In genomic region chr16:9258423-9259051, GRCh38 we compare ENCODE assay signal across 8 cellular contexts.
DNase-seq lines count a peak whose midpoint lies in the region; ATAC-seq and TF ChIP-seq lines count a peak whose summit lies in the region.

No MANE protein-coding gene starts in this region.

- CTCF ChIA-PET in activated CD4-positive, alpha-beta memory T cell treated with anti-CD3 and anti-CD28 coated beads, Interleukin-2, amount 10 ng/mL, durations not matched to agents 7 days and 5 days (lab: Charles Lee) = no interaction called here

- H3K4me1 Mint-ChIP-seq in activated CD4-positive, alpha-beta memory T cell treated with anti-CD3 and anti-CD28 coated beads, Interleukin-2, amount 10 ng/mL, durations not matched to agents 7 days and 5 days = no peaks in the 10 kb centered on the region

- POLR2A ChIA-PET in activated CD4-positive, alpha-beta memory T cell treated with anti-CD3 and anti-CD28 coated beads, Interleukin-2, amount 10 ng/mL, durations not matched to agents 7 days and 5 days (lab: Charles Lee) = no interaction called here

- H3K4me3 Mint-ChIP-seq in activated CD4-positive, alpha-beta memory T cell treated with anti-CD3 and anti-CD28 coated beads, Interleukin-2, amount 10 ng/mL, durations not matched to agents 7 days and 5 days = no peak overlapping the region

- H3K27ac Mint-ChIP-seq in activated CD4-positive, alpha-beta memory T cell treated with anti-CD3 and anti-CD28 coated beads, Interleukin-2, amount 10 ng/mL, durations not matched to agents 7 days and 5 days = no peak overlapping the region

- peak; percentile 35 for DNase-seq in stimulated activated CD4-positive, alpha-beta T cell treated with anti-CD3 and anti-CD28 coated beads, Interleukin-15, amount 100 ng/mL, for 24 hours
- DNase-seq in stimulated activated CD4-positive, alpha-beta T cell treated with anti-CD3 and anti-CD28 coated beads, Interleukin-4, amount 100 ng/mL, for 4 hours = no peak
- DNase-seq in KBM-7 (peak; percentile 65), head of caudate nucleus (peak in 41 of 42 donors; percentile 7 to 89 (median 63)), retinal pigment epithelial cell (ENCODE audit: low read depth) (peak; percentile 1)
- peak; percentile 22 for DNase-seq in activated CD4-positive, alpha-beta memory T cell treated with anti-CD3 and anti-CD28 coated beads, Interleukin-2, amount 10 ng/mL, durations not matched to agents 7 days and 5 days
- no peak for DNase-seq in effector CD4-positive, alpha-beta T cell

- intact Hi-C loops in head of caudate nucleus (cut with DNase I) = no loop called here

- no peak overlapping the region for H3K4me3 ChIP-seq in retinal pigment epithelial cell (ENCODE audit: low read length)

- in situ Hi-C loops in KBM-7 (cut with MboI; ENCODE audit: low pct_unique_long_range_greater_than_20kb, low sequenced_read_pairs) = no loop called here

- no peaks in the 10 kb centered on the region for H3K27me3 Mint-ChIP-seq in activated CD4-positive, alpha-beta memory T cell treated with anti-CD3 and anti-CD28 coated beads, Interleukin-2, amount 10 ng/mL, durations not matched to agents 7 days and 5 days

- TF ChIP-seq CTCF in retinal pigment epithelial cell (conservative IDR thresholded peaks at IDR 0.05; ENCODE audit: low read depth, low read length) = peak; percentile 85

- ATAC-seq in HG03045 (IDR thresholded peaks at IDR 0.05; ENCODE audit: unreplicated experiment) = no peak

- H3K9me3 Mint-ChIP-seq in activated CD4-positive, alpha-beta memory T cell treated with anti-CD3 and anti-CD28 coated beads, Interleukin-2, amount 10 ng/mL, durations not matched to agents 7 days and 5 days = no peaks in the 10 kb centered on the region

- no peaks in the 10 kb centered on the region for H3K36me3 Mint-ChIP-seq in activated CD4-positive, alpha-beta memory T cell treated with anti-CD3 and anti-CD28 coated beads, Interleukin-2, amount 10 ng/mL, durations not matched to agents 7 days and 5 days (ENCODE audit: low read depth)

Comparison
In these comparisons a context has a peak if more than half of its experiments do, and no peak if none do; other contexts are left out.
1. DNase-seq: peak in stimulated activated CD4-positive, alpha-beta T cell treated with anti-CD3 and anti-CD28 coated beads, Interleukin-15, amount 100 ng/mL, for 24 hours (single experiment), KBM-7 (single experiment), activated CD4-positive, alpha-beta memory T cell treated with anti-CD3 and anti-CD28 coated beads, Interleukin-2, amount 10 ng/mL, durations not matched to agents 7 days and 5 days (single experiment), head of caudate nucleus (41 of 42) and retinal pigment epithelial cell (single experiment); none in stimulated activated CD4-positive, alpha-beta T cell treated with anti-CD3 and anti-CD28 coated beads, Interleukin-4, amount 100 ng/mL, for 4 hours (0 of 2) and effector CD4-positive, alpha-beta T cell (single experiment).